Comparison of ENCODE assay signal across 1 cellular context in the genomic region with DNA sequence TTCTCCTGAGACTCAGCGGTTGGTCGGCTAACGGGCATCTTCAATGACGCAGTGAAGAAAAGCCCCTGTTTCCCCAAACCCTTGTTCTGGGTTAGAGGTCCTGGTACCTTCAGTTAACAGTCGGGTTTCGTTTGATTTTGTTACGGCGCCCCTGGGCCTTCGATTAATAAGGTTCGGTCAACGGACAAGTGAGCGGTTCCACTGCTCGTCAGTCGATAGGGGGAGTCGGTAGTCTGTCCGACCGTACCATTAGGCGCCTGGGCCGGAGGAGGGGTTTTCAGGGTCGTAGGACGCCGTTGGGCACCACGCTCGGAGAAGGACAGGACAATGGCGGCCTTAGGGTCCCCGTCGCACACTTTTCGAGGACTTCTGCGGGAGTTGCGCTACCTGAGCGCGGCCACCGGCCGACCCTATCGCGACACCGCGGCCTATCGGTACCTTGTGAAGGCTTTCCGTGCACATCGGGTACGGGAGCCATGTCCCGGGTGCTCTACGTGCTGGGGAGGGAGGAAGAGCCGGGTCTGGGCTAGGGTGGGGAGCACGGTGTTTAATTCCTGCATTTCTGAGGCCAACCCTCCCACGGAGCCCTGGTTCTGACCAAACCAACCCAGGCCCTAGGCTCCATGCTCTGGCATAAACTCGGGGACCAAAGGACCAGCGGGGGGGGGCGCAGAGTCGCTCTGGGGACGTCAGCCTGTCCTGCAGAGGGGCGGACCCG.
TF ChIP-seq lines count a peak whose summit lies in the region.

A gene with protein sequence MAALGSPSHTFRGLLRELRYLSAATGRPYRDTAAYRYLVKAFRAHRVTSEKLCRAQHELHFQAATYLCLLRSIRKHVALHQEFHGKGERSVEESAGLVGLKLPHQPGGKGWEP (plus strand): TSS at position 280 of the 718 bp plus-strand sequence. CDS start 48 bp downstream, at position 328.

TF ChIP-seq in HepG2, 621 proteins besides CTCF, POLR2A, EP300 and RAD21 (continued from another document and continues in another):
- TF ChIP-seq, protein P1, sequence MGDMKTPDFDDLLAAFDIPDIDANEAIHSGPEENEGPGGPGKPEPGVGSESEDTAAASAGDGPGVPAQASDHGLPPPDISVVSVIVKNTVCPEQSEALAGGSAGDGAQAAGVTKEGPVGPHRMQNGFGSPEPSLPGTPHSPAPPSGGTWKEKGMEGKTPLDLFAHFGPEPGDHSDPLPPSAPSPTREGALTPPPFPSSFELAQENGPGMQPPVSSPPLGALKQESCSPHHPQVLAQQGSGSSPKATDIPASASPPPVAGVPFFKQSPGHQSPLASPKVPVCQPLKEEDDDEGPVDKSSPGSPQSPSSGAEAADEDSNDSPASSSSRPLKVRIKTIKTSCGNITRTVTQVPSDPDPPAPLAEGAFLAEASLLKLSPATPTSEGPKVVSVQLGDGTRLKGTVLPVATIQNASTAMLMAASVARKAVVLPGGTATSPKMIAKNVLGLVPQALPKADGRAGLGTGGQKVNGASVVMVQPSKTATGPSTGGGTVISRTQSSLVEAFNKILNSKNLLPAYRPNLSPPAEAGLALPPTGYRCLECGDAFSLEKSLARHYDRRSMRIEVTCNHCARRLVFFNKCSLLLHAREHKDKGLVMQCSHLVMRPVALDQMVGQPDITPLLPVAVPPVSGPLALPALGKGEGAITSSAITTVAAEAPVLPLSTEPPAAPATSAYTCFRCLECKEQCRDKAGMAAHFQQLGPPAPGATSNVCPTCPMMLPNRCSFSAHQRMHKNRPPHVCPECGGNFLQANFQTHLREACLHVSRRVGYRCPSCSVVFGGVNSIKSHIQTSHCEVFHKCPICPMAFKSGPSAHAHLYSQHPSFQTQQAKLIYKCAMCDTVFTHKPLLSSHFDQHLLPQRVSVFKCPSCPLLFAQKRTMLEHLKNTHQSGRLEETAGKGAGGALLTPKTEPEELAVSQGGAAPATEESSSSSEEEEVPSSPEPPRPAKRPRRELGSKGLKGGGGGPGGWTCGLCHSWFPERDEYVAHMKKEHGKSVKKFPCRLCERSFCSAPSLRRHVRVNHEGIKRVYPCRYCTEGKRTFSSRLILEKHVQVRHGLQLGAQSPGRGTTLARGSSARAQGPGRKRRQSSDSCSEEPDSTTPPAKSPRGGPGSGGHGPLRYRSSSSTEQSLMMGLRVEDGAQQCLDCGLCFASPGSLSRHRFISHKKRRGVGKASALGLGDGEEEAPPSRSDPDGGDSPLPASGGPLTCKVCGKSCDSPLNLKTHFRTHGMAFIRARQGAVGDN (CRISPR knock-in tag; IDR thresholded peaks at IDR 0.05), result peak; percentile 92
- TF ChIP-seq ZFX (CRISPR knock-in tag; IDR thresholded peaks at IDR 0.05; ENCODE audit: low read depth) (peak; percentile 88), ZNF550 (CRISPR knock-in tag; IDR thresholded peaks at IDR 0.05; ENCODE audit: borderline replicate concordance) (peak; percentile 81; the same call in 1 of the 2 replicates), ZNF44 (CRISPR knock-in tag; IDR thresholded peaks at IDR 0.05) (no peak), MED8 (CRISPR knock-in tag; IDR thresholded peaks at IDR 0.05; ENCODE audit: insufficient replicate concordance) (peak; percentile 54), NFE2L1 (CRISPR knock-in tag; IDR thresholded peaks at IDR 0.05; ENCODE audit: borderline replicate concordance) (peak; percentile 62; the same call in 1 of the 2 replicates), ZNF430 (CRISPR knock-in tag; IDR thresholded peaks at IDR 0.05) (peak; percentile 84), CREM (IDR thresholded peaks at IDR 0.05) (peak; percentile 85), CREM (CRISPR knock-in tag; IDR thresholded peaks at IDR 0.05) (no peak)
- TF ChIP-seq, protein P2, sequence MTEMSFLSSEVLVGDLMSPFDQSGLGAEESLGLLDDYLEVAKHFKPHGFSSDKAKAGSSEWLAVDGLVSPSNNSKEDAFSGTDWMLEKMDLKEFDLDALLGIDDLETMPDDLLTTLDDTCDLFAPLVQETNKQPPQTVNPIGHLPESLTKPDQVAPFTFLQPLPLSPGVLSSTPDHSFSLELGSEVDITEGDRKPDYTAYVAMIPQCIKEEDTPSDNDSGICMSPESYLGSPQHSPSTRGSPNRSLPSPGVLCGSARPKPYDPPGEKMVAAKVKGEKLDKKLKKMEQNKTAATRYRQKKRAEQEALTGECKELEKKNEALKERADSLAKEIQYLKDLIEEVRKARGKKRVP (CRISPR knock-in tag; IDR thresholded peaks at IDR 0.05), result peak in 1 of 2 experiments; percentile 32; a peak in 1 of 4 replicates
- TF ChIP-seq, protein P3, sequence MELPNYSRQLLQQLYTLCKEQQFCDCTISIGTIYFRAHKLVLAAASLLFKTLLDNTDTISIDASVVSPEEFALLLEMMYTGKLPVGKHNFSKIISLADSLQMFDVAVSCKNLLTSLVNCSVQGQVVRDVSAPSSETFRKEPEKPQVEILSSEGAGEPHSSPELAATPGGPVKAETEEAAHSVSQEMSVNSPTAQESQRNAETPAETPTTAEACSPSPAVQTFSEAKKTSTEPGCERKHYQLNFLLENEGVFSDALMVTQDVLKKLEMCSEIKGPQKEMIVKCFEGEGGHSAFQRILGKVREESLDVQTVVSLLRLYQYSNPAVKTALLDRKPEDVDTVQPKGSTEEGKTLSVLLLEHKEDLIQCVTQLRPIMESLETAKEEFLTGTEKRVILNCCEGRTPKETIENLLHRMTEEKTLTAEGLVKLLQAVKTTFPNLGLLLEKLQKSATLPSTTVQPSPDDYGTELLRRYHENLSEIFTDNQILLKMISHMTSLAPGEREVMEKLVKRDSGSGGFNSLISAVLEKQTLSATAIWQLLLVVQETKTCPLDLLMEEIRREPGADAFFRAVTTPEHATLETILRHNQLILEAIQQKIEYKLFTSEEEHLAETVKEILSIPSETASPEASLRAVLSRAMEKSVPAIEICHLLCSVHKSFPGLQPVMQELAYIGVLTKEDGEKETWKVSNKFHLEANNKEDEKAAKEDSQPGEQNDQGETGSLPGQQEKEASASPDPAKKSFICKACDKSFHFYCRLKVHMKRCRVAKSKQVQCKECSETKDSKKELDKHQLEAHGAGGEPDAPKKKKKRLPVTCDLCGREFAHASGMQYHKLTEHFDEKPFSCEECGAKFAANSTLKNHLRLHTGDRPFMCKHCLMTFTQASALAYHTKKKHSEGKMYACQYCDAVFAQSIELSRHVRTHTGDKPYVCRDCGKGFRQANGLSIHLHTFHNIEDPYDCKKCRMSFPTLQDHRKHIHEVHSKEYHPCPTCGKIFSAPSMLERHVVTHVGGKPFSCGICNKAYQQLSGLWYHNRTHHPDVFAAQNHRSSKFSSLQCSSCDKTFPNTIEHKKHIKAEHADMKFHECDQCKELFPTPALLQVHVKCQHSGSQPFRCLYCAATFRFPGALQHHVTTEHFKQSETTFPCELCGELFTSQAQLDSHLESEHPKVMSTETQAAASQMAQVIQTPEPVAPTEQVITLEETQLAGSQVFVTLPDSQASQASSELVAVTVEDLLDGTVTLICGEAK (IDR thresholded peaks at IDR 0.05), result no peak
- TF ChIP-seq, protein P3 (CRISPR knock-in tag; IDR thresholded peaks at IDR 0.05), result peak; percentile 1; the same call in 1 of the 2 replicates
- TF ChIP-seq, protein P4, sequence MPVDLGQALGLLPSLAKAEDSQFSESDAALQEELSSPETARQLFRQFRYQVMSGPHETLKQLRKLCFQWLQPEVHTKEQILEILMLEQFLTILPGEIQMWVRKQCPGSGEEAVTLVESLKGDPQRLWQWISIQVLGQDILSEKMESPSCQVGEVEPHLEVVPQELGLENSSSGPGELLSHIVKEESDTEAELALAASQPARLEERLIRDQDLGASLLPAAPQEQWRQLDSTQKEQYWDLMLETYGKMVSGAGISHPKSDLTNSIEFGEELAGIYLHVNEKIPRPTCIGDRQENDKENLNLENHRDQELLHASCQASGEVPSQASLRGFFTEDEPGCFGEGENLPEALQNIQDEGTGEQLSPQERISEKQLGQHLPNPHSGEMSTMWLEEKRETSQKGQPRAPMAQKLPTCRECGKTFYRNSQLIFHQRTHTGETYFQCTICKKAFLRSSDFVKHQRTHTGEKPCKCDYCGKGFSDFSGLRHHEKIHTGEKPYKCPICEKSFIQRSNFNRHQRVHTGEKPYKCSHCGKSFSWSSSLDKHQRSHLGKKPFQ (CRISPR knock-in tag; IDR thresholded peaks at IDR 0.05; ENCODE audit: insufficient replicate concordance), result peak; percentile 25
- TF ChIP-seq, protein P5, sequence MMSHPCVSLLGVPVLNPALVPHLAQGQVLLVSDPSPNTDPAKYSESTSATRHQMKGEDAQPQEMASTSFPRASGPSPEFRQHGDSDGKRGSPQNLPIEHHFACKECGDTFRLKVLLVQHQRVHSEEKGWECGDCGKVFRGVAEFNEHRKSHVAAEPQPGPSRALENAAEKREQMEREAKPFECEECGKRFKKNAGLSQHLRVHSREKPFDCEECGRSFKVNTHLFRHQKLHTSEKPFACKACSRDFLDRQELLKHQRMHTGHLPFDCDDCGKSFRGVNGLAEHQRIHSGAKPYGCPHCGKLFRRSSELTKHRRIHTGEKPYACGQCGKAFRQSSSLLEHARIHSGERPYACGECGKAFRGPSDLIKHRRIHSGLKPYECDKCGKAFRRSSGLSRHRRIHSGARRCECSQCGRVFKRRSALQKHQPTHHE (CRISPR knock-in tag; IDR thresholded peaks at IDR 0.05; ENCODE audit: borderline replicate concordance), result peak; percentile 69; the same call in 1 of the 2 replicates
- TF ChIP-seq, protein P6, sequence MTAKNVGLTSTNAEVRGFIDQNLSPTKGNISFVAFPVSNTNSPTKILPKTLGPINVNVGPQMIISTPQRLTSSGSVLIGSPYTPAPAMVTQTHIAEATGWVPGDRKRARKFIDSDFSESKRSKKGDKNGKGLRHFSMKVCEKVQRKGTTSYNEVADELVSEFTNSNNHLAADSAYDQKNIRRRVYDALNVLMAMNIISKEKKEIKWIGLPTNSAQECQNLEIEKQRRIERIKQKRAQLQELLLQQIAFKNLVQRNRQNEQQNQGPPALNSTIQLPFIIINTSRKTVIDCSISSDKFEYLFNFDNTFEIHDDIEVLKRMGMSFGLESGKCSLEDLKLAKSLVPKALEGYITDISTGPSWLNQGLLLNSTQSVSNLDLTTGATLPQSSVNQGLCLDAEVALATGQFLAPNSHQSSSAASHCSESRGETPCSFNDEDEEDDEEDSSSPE (CRISPR knock-in tag; IDR thresholded peaks at IDR 0.05), result peak; percentile 57
- TF ChIP-seq, protein P7, sequence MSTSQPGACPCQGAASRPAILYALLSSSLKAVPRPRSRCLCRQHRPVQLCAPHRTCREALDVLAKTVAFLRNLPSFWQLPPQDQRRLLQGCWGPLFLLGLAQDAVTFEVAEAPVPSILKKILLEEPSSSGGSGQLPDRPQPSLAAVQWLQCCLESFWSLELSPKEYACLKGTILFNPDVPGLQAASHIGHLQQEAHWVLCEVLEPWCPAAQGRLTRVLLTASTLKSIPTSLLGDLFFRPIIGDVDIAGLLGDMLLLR (CRISPR knock-in tag; IDR thresholded peaks at IDR 0.05), result 0 out of 2 replicates have a peak, but pooled peaks have one; percentile 62
- TF ChIP-seq, protein P8, sequence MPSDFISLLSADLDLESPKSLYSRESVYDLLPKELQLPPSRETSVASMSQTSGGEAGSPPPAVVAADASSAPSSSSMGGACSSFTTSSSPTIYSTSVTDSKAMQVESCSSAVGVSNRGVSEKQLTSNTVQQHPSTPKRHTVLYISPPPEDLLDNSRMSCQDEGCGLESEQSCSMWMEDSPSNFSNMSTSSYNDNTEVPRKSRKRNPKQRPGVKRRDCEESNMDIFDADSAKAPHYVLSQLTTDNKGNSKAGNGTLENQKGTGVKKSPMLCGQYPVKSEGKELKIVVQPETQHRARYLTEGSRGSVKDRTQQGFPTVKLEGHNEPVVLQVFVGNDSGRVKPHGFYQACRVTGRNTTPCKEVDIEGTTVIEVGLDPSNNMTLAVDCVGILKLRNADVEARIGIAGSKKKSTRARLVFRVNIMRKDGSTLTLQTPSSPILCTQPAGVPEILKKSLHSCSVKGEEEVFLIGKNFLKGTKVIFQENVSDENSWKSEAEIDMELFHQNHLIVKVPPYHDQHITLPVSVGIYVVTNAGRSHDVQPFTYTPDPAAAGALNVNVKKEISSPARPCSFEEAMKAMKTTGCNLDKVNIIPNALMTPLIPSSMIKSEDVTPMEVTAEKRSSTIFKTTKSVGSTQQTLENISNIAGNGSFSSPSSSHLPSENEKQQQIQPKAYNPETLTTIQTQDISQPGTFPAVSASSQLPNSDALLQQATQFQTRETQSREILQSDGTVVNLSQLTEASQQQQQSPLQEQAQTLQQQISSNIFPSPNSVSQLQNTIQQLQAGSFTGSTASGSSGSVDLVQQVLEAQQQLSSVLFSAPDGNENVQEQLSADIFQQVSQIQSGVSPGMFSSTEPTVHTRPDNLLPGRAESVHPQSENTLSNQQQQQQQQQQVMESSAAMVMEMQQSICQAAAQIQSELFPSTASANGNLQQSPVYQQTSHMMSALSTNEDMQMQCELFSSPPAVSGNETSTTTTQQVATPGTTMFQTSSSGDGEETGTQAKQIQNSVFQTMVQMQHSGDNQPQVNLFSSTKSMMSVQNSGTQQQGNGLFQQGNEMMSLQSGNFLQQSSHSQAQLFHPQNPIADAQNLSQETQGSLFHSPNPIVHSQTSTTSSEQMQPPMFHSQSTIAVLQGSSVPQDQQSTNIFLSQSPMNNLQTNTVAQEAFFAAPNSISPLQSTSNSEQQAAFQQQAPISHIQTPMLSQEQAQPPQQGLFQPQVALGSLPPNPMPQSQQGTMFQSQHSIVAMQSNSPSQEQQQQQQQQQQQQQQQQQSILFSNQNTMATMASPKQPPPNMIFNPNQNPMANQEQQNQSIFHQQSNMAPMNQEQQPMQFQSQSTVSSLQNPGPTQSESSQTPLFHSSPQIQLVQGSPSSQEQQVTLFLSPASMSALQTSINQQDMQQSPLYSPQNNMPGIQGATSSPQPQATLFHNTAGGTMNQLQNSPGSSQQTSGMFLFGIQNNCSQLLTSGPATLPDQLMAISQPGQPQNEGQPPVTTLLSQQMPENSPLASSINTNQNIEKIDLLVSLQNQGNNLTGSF (CRISPR knock-in tag; IDR thresholded peaks at IDR 0.05), result peak; percentile 55; the same call in 1 of the 2 replicates
